ENCODE assay signal across 9 cellular contexts in genomic region chr14:90381999-90382451, GRCh38. TPM values are rescaled to one million over a fixed set of nuclear protein-coding genes. Genes with fewer than 3 reads are reported as not detected.
DNase-seq lines count a peak whose midpoint lies in the region; ATAC-seq and TF ChIP-seq lines count a peak whose summit lies in the region.
"Had no signal": no experiment of that assay in that cellular context is flagged by ENCODE, and none has a peak within 500 bp of the region (broad histone marks: within the 10 kb centered on the region; RNA-seq: fewer than 3 reads in every experiment).

No MANE protein-coding gene starts in this region.

- H3K18ac ChIP-seq in neuronal stem cell (ENCODE audit: low read length), result no peak overlapping the region

- H3K14ac ChIP-seq in neuronal stem cell (ENCODE audit: low read length), result no peak overlapping the region

- H3K4me3 ChIP-seq in AG09309 (ENCODE audit: control insufficient read depth, low read depth, low read length) (peak overlapping the region; percentile 58), HFF-Myc (replicated peaks; ENCODE audit: low read depth, low read length) (peak overlapping the region; percentile 63), esophagus squamous epithelium (peak overlapping the region; percentile 51 to 83 (median 66)), neuronal stem cell (ENCODE audit: low read length in 2 of 2) (peak overlapping the region; percentile 61 to 81)

- no peak for ATAC-seq in GM18858 (IDR thresholded peaks at IDR 0.05; ENCODE audit: unreplicated experiment)

- no peaks in the 10 kb centered on the region for H3K36me3 Mint-ChIP-seq in chondrocyte (ENCODE audit: low read depth)

- no peak overlapping the region for H3K23ac ChIP-seq in neuronal stem cell (ENCODE audit: low read depth, low read length, poor library complexity)

- WGBS in esophagus squamous epithelium, 2 donors, result 20 to 41% methylated on average over 13 of the region's 13 CpGs
- no CpG with 5 or more reads among the region's 13 CpGs for WGBS in neuronal stem cell (ENCODE audit: extremely low coverage in 2 of 2, insufficient read length in 2 of 2, insufficient replicate concordance in 1 of 2), 2 donors

- H3K27ac ChIP-seq in RWPE1, result peak overlapping the region; percentile 93
- H3K27ac ChIP-seq in esophagus squamous epithelium, result peak overlapping the region; percentile 98 to 100 (median 99)
- no peak overlapping the region for H3K27ac ChIP-seq in neuronal stem cell (replicated peaks; ENCODE audit: low read length)

- peak overlapping the region; percentile 93 for H2AFZ ChIP-seq in neuronal stem cell (ENCODE audit: low read length)

- CTCF ChIA-PET in RWPE1 (lab: Yijun Ruan, JAX), result interaction anchor here (0.7 kb wide), 1 partner anchor 367 kb away, joined by 5 read pairs; no protein-coding TSS in a partner anchor

- peak overlapping the region; percentile 85 for H3K4me2 ChIP-seq in neuronal stem cell (ENCODE audit: insufficient read depth, low read length, poor library complexity, severe bottlenecking)

- TF ChIP-seq POLR2A in esophagus squamous epithelium (IDR thresholded peaks at IDR 0.05), result no peak

- H4K8ac ChIP-seq in neuronal stem cell (ENCODE audit: low read depth, low read length), result no peak overlapping the region

- no peak overlapping the region for H2BK120ac ChIP-seq in neuronal stem cell (ENCODE audit: low read depth, low read length)

- intact Hi-C loops in esophagus squamous epithelium (cut with DNase I), result no loop called here

- H2BK15ac ChIP-seq in neuronal stem cell (ENCODE audit: low read length), result no peak overlapping the region

- TF ChIP-seq CTCF in AG09309 (IDR thresholded peaks at IDR 0.05; ENCODE audit: control insufficient read depth, insufficient read depth, low read depth, low read length, missing control alignments) (no peak), HFF-Myc (IDR thresholded peaks at IDR 0.05; ENCODE audit: low read depth, low read length, missing control alignments) (no peak), RWPE1 (conservative IDR thresholded peaks at IDR 0.05; ENCODE audit: low read depth) (no peak), esophagus squamous epithelium (IDR thresholded peaks at IDR 0.05) (no peak), chondrocyte (IDR thresholded peaks at IDR 0.05) (no peak)

- H3K4ac ChIP-seq in neuronal stem cell (ENCODE audit: low read length), result no peak overlapping the region

- no peaks in the 10 kb centered on the region for H3K9me3 Mint-ChIP-seq in chondrocyte (ENCODE audit: low read depth)
- H3K9me3 Mint-ChIP-seq: dendritic cell treated with granulocyte-macrophage colony-stimulating factor and Interleukin-4, amounts not matched to agents 40 ng/mL and 50 ng/mL, for 4 days had no signal

- H3K27ac Mint-ChIP-seq in chondrocyte (ENCODE audit: unreplicated experiment), result no peak overlapping the region
- H3K27ac Mint-ChIP-seq: dendritic cell treated with granulocyte-macrophage colony-stimulating factor and Interleukin-4, amounts not matched to agents 40 ng/mL and 50 ng/mL, for 4 days had no signal

- H3K27me3 ChIP-seq in esophagus squamous epithelium (no peaks in the 10 kb centered on the region), neuronal stem cell (ENCODE audit: control insufficient read depth in 3 of 3, insufficient read depth in 3 of 3, low read depth in 1 of 3, low read length in 3 of 3) (no peaks in the 10 kb centered on the region)

- POLR2A ChIA-PET in RWPE1 (lab: Yijun Ruan, JAX; ENCODE audit: low non-redundant PET), result no interaction called here

- H3K4me3 Mint-ChIP-seq in chondrocyte (ENCODE audit: unreplicated experiment), result no peak overlapping the region
- H3K4me3 Mint-ChIP-seq: dendritic cell treated with granulocyte-macrophage colony-stimulating factor and Interleukin-4, amounts not matched to agents 40 ng/mL and 50 ng/mL, for 4 days had no signal

- H3K27me3 Mint-ChIP-seq in chondrocyte (ENCODE audit: low read depth), result no peaks in the 10 kb centered on the region
- H3K27me3 Mint-ChIP-seq: dendritic cell treated with granulocyte-macrophage colony-stimulating factor and Interleukin-4, amounts not matched to agents 40 ng/mL and 50 ng/mL, for 4 days had no signal

- no peak overlapping the region for H2BK5ac ChIP-seq in neuronal stem cell (ENCODE audit: low read length)

- no peak overlapping the region for H4K91ac ChIP-seq in neuronal stem cell (ENCODE audit: low read depth, low read length, poor library complexity)

- no peak overlapping the region for H2BK12ac ChIP-seq in neuronal stem cell (ENCODE audit: low read length)

- H3K4me1 Mint-ChIP-seq in chondrocyte (ENCODE audit: low read depth), result peaks cover 6% of the 10 kb centered on the region

- H2AK5ac ChIP-seq in neuronal stem cell (ENCODE audit: low read depth, low read length), result no peak overlapping the region

- DNase-seq in AG09309 (ENCODE audit: low read depth) (no peak), HFF-Myc (ENCODE audit: extremely low read depth, low read depth) (no peak), RWPE1 (ENCODE audit: low spot score) (no peak), esophagus squamous epithelium (lab: John Stamatoyannopoulos, UW) (no peak), neuronal stem cell (ENCODE audit: low spot score) (no peak), chondrocyte (ENCODE audit: low spot score) (no peak), 8988T (no peak)

- H3K9ac ChIP-seq in neuronal stem cell (ENCODE audit: low read depth, low read length, poor library complexity), result no peak overlapping the region

- H3K36me3 ChIP-seq in esophagus squamous epithelium (no peaks in the 10 kb centered on the region), neuronal stem cell (replicated peaks in 1 of 2; ENCODE audit: control insufficient read depth in 2 of 2, insufficient read depth in 2 of 2, low read length in 2 of 2) (no peaks in the 10 kb centered on the region)

- H3K79me1 ChIP-seq in neuronal stem cell (ENCODE audit: low read depth, low read length), result no peaks in the 10 kb centered on the region

- H3K4me1 ChIP-seq in esophagus squamous epithelium, result peaks cover 0 to 34% (median 24%) of the 10 kb centered on the region in 3 donors
- H3K4me1 ChIP-seq in neuronal stem cell (ENCODE audit: control insufficient read depth in 2 of 2, insufficient read depth in 1 of 2, low read depth in 1 of 2, low read length in 2 of 2), result peaks cover 13 to 16% of the 10 kb centered on the region in 2 donors

- H3K9me3 ChIP-seq in esophagus squamous epithelium, result no peaks in the 10 kb centered on the region
- no peaks in the 10 kb centered on the region for H3K9me3 ChIP-seq in neuronal stem cell (replicated peaks in 1 of 2; ENCODE audit: control insufficient read depth in 2 of 2, insufficient read depth in 1 of 2, low read depth in 1 of 2, low read length in 2 of 2)

RNA-seq across cellular contexts. Expression of gene CALM1, which starts 14.8 kb away (rescaled TPM):
- total RNA-seq in esophagus squamous epithelium (100 to 1,000 TPM; 329 to 554 (median 426) TPM), chondrocyte (236 to 273 TPM (median 270 TPM) in 3 replicates)
- polyA plus RNA-seq in neuronal stem cell (2013, experiment 1 of 2), result 396 TPM
- polyA plus RNA-seq in neuronal stem cell (2013, experiment 2 of 2), result 424 TPM

RNA-seq across cellular contexts. Expression of gene NRDE2, which starts 50.3 kb away (rescaled TPM):
- total RNA-seq in esophagus squamous epithelium (10 to 100 TPM in 3 of 4 donors, 1 to 10 TPM in 1; 9.6 to 13.4 (median 10.3) TPM), chondrocyte (16.1 to 17.8 TPM (median 16.8 TPM) in 3 replicates)
- polyA plus RNA-seq in neuronal stem cell (2013, experiment 1 of 2), result 7.0 TPM
- polyA plus RNA-seq in neuronal stem cell (2013, experiment 2 of 2), result 7.1 TPM
